Comparison of ENCODE assay signal across 17 cellular contexts in genomic region chr9:93673844-93674334, GRCh38.
DNase-seq lines count a peak whose midpoint lies in the region; ATAC-seq and TF ChIP-seq lines count a peak whose summit lies in the region.
"Had no signal": no experiment of that assay in that cellular context is flagged by ENCODE, and none has a peak within 500 bp of the region (broad histone marks: within the 10 kb centered on the region; RNA-seq: fewer than 3 reads in every experiment).

No MANE protein-coding gene starts in this region.

- WGBS in H9 (ENCODE audit: extremely low coverage, insufficient read length, low lambda C conversion rate), result no CpG with 5 or more reads among the region's 13 CpGs

- no peak overlapping the region for H3K9ac ChIP-seq in H9 (ENCODE audit: extremely low read depth, insufficient read length, low read length)

- no peak overlapping the region for H2BK12ac ChIP-seq in H9 (ENCODE audit: insufficient read length, low read depth, low read length)

- CTCF ChIA-PET in activated CD4-positive, alpha-beta T cell treated with anti-CD3 and anti-CD28 coated beads for 36 hours (lab: Charles Lee), result interaction anchor here (0.9 kb wide), 1 partner anchor 16 kb away, joined by 4 read pairs; no protein-coding TSS in a partner anchor

- no peak overlapping the region for H3K56ac ChIP-seq in H9 (ENCODE audit: insufficient read length, low read depth, low read length)

- H3K36me3 Mint-ChIP-seq in activated CD4-positive, alpha-beta T cell treated with anti-CD3 and anti-CD28 coated beads for 36 hours (ENCODE audit: low read depth), result peaks cover 21% of the 10 kb centered on the region
- H3K36me3 Mint-ChIP-seq in H9 (ENCODE audit: insufficient read depth in 1 of 3, low read depth in 3 of 3), result peaks cover 1 to 24% (median 13%) of the 10 kb centered on the region in 3 experiments; a peak in 5 of 7 replicates
- no peaks in the 10 kb centered on the region for H3K36me3 Mint-ChIP-seq in glutamatergic neuron (ENCODE audit: unreplicated experiment)

- H3K9me3 ChIP-seq in H9 (ENCODE audit: control insufficient read depth, low read depth, low read length), result no peaks in the 10 kb centered on the region
- H3K9me3 ChIP-seq: HAP-1, thyroid gland had no signal

- no peak overlapping the region for H2BK5ac ChIP-seq in H9 (ENCODE audit: insufficient read length, low read length)

- H4K91ac ChIP-seq in H9 (ENCODE audit: insufficient read length, low read depth, low read length), result no peak overlapping the region

- no peak overlapping the region for H2BK15ac ChIP-seq in H9 (ENCODE audit: low read depth, low read length)

- H2BK20ac ChIP-seq in H9 (ENCODE audit: low read depth, low read length, poor library complexity, severe bottlenecking), result no peak overlapping the region

- H3K23me2 ChIP-seq in H9 (ENCODE audit: insufficient read length, low read depth, low read length, poor library complexity, severe bottlenecking), result peaks cover 2% of the 10 kb centered on the region

- no peak overlapping the region for H3K4ac ChIP-seq in H9 (ENCODE audit: low read depth, low read length)

- no peak overlapping the region for H4K8ac ChIP-seq in H9 (replicated peaks; ENCODE audit: insufficient read length, low read depth, low read length)

- POLR2A ChIA-PET in activated CD4-positive, alpha-beta T cell treated with anti-CD3 and anti-CD28 coated beads for 36 hours (lab: Charles Lee), result no interaction called here

- H3K4me3 ChIP-seq in foreskin fibroblast (ENCODE audit: low read depth in 1 of 2, low read length in 2 of 2), result no peak overlapping the region
- H3K4me3 ChIP-seq: HAP-1, lung, thyroid gland had no signal

- H4K20me1 ChIP-seq in H9 (ENCODE audit: control insufficient read depth, insufficient read depth, insufficient read length), result no peaks in the 10 kb centered on the region

- no peak overlapping the region for H3K23ac ChIP-seq in H9 (ENCODE audit: insufficient read length, low read depth, low read length)

- ATAC-seq in activated CD4-positive, alpha-beta T cell treated with anti-CD3 and anti-CD28 coated beads for 36 hours, result no peak
- no peak for ATAC-seq in foreskin keratinocyte
- ATAC-seq: naive thymus-derived CD4-positive, alpha-beta T cell had no signal

- no peaks in the 10 kb centered on the region for H3K27me3 ChIP-seq in H9 (ENCODE audit: insufficient read depth, low read length)
- H3K27me3 ChIP-seq in foreskin keratinocyte, result no peaks in the 10 kb centered on the region
- H3K27me3 ChIP-seq: thyroid gland had no signal

- H3T11ph ChIP-seq in H9 (ENCODE audit: low read length), result no peak overlapping the region

- H3K4me2 ChIP-seq in H9 (ENCODE audit: insufficient read depth, insufficient read length, low read length), result no peak overlapping the region

- DNase-seq in activated CD4-positive, alpha-beta T cell treated with anti-CD3 and anti-CD28 coated beads for 36 hours, result peak; percentile 1
- DNase-seq in activated CD4-positive, alpha-beta T cell treated with anti-CD3 and anti-CD28 coated beads, Interleukin-2, amount 50 U/mL, for 1 hour, result no peak
- peak; percentile 20 for DNase-seq in H9
- DNase-seq in glutamatergic neuron, result peak; percentile 35
- DNase-seq in posterior vena cava (ENCODE audit: low spot score), result peak; percentile 71
- DNase-seq in foreskin keratinocyte, result no peak
- no peak for DNase-seq in COLO668 (lab: John Stamatoyannopoulos, UW; ENCODE audit: unreplicated experiment)
- no peak for DNase-seq in foreskin fibroblast
- DNase-seq: DMS79, MM.1S, NCI-H524 treated with DMSO at 0.1 percent for 48 hours had no signal

- no peaks in the 10 kb centered on the region for H3K9me3 Mint-ChIP-seq in activated CD4-positive, alpha-beta T cell treated with anti-CD3 and anti-CD28 coated beads for 36 hours (ENCODE audit: low read depth)
- H3K9me3 Mint-ChIP-seq in H9, result peaks cover 0 to 7% of the 10 kb centered on the region in 2 experiments; a peak in 2 of 5 replicates
- H3K9me3 Mint-ChIP-seq in glutamatergic neuron (ENCODE audit: unreplicated experiment), result peaks cover 4% of the 10 kb centered on the region
- H3K9me3 Mint-ChIP-seq: activated naive CD4-positive, alpha-beta T cell treated with anti-CD3 and anti-CD28 coated beads, Interleukin-2, amount 50 U/mL, for 24 hours had no signal

- no peaks in the 10 kb centered on the region for H3K4me1 ChIP-seq in H9 (ENCODE audit: insufficient read depth, low read length)
- H3K4me1 ChIP-seq in foreskin keratinocyte, result no peaks in the 10 kb centered on the region
- H3K4me1 ChIP-seq: HAP-1, thyroid gland had no signal

- TF ChIP-seq CTCF in H9 (conservative IDR thresholded peaks at IDR 0.05), result no peak
- TF ChIP-seq CTCF in glutamatergic neuron (IDR thresholded peaks at IDR 0.05; ENCODE audit: partially characterized antibody, unreplicated experiment), result no peak
- no peak for TF ChIP-seq CTCF in foreskin keratinocyte (conservative IDR thresholded peaks at IDR 0.05)
- no peak for TF ChIP-seq CTCF in foreskin fibroblast (IDR thresholded peaks at IDR 0.05; ENCODE audit: low read depth, low read length)

- H3K4me3 Mint-ChIP-seq in activated CD4-positive, alpha-beta T cell treated with anti-CD3 and anti-CD28 coated beads for 36 hours, result no peak overlapping the region
- H3K4me3 Mint-ChIP-seq in H9, result no peak overlapping the region
- no peak overlapping the region for H3K4me3 Mint-ChIP-seq in glutamatergic neuron (ENCODE audit: unreplicated experiment)
- H3K4me3 Mint-ChIP-seq: activated naive CD4-positive, alpha-beta T cell treated with anti-CD3 and anti-CD28 coated beads, Interleukin-2, amount 50 U/mL, for 24 hours; naive thymus-derived CD4-positive, alpha-beta T cell had no signal

- H3K27ac Mint-ChIP-seq in activated CD4-positive, alpha-beta T cell treated with anti-CD3 and anti-CD28 coated beads for 36 hours, result no peak overlapping the region
- H3K27ac Mint-ChIP-seq in H9 (no peak overlapping the region; a peak in 1 of 7 replicates), glutamatergic neuron (ENCODE audit: unreplicated experiment) (no peak overlapping the region)
- H3K27ac Mint-ChIP-seq: activated naive CD4-positive, alpha-beta T cell treated with anti-CD3 and anti-CD28 coated beads, Interleukin-2, amount 50 U/mL, for 24 hours; naive thymus-derived CD4-positive, alpha-beta T cell had no signal

- H3K27ac ChIP-seq in H9 (ENCODE audit: insufficient read length, low read depth, low read length), result no peak overlapping the region
- H3K27ac ChIP-seq in foreskin keratinocyte, result no peak overlapping the region
- H3K27ac ChIP-seq: C4-2B, thyroid gland had no signal

- H2AFZ ChIP-seq in H9 (ENCODE audit: low read length), result no peak overlapping the region

- H3K18ac ChIP-seq in H9 (ENCODE audit: insufficient read length, low read depth, low read length), result no peak overlapping the region

- no peaks in the 10 kb centered on the region for H3K79me1 ChIP-seq in H9 (ENCODE audit: insufficient read depth, low read depth, low read length, poor library complexity, severe bottlenecking)

- no peak overlapping the region for H4K5ac ChIP-seq in H9 (ENCODE audit: insufficient read length, low read depth, low read length)

- H2AK5ac ChIP-seq in H9 (ENCODE audit: insufficient read length, low read length), result no peak overlapping the region

- intact Hi-C loops in activated CD4-positive, alpha-beta T cell treated with anti-CD3 and anti-CD28 coated beads for 36 hours (cut with DNase I, micrococcal nuclease), result no loop called here
- intact Hi-C loops in posterior vena cava (cut with DNase I), result no loop called here

- no peaks in the 10 kb centered on the region for H3K79me2 ChIP-seq in H9 (ENCODE audit: insufficient read depth, low read length)

- H3K4me1 Mint-ChIP-seq in activated CD4-positive, alpha-beta T cell treated with anti-CD3 and anti-CD28 coated beads for 36 hours, result no peaks in the 10 kb centered on the region
- peaks cover 0 to under 1% of the 10 kb centered on the region in 2 experiments; a peak in 1 of 4 replicates for H3K4me1 Mint-ChIP-seq in H9
- H3K4me1 Mint-ChIP-seq in glutamatergic neuron (ENCODE audit: low read depth, unreplicated experiment), result no peaks in the 10 kb centered on the region
- H3K4me1 Mint-ChIP-seq: activated naive CD4-positive, alpha-beta T cell treated with anti-CD3 and anti-CD28 coated beads, Interleukin-2, amount 50 U/mL, for 24 hours had no signal

- H2BK120ac ChIP-seq in H9 (ENCODE audit: low read depth, low read length, poor library complexity, severe bottlenecking), result no peak overlapping the region

- no peak overlapping the region for H3K14ac ChIP-seq in H9 (ENCODE audit: insufficient read depth, low read length)

- H3K27me3 Mint-ChIP-seq in activated CD4-positive, alpha-beta T cell treated with anti-CD3 and anti-CD28 coated beads for 36 hours, result no peaks in the 10 kb centered on the region
- no peaks in the 10 kb centered on the region; the same call in 1 of the 2 replicates for H3K27me3 Mint-ChIP-seq in H9 (ENCODE audit: low read depth)
- H3K27me3 Mint-ChIP-seq in glutamatergic neuron (ENCODE audit: unreplicated experiment), result peaks cover 1% of the 10 kb centered on the region
- H3K27me3 Mint-ChIP-seq: activated naive CD4-positive, alpha-beta T cell treated with anti-CD3 and anti-CD28 coated beads, Interleukin-2, amount 50 U/mL, for 24 hours; naive thymus-derived CD4-positive, alpha-beta T cell had no signal

Comparison
In these comparisons a context has a peak if more than half of its experiments do, and no peak if none do; other contexts are left out.
1. DNase-seq: peak in activated CD4-positive, alpha-beta T cell treated with anti-CD3 and anti-CD28 coated beads for 36 hours (single experiment), H9 (single experiment), glutamatergic neuron (single experiment) and posterior vena cava (single experiment); none in activated CD4-positive, alpha-beta T cell treated with anti-CD3 and anti-CD28 coated beads, Interleukin-2, amount 50 U/mL, for 1 hour (single experiment), foreskin keratinocyte (0 of 2), COLO668 (single experiment) and foreskin fibroblast (0 of 2).